Comparison of ENCODE assay signal across 16 cellular contexts in the genomic region with DNA sequence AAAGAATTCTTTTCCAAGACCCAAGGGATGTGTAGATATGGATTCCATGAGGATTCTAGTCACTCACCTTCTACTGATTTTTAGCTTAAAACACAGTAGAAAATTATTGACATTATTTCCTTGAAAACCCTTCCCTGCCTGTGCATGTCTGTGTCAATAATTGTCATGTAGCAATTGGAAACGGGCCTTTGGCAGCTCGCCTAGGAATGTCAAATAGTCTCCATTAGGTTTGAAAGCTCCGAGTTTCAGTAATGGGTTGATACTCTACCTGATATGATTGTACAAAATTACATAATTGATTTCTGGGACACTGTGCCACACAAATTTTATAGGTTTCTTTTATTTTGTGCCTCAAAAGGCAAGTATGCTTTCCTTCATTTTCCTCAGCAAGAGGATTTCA.
DNase-seq lines count a peak whose midpoint lies in the region; ATAC-seq and TF ChIP-seq lines count a peak whose summit lies in the region.
"Had no signal": no experiment of that assay in that cellular context is flagged by ENCODE, and none has a peak within 500 bp of the region (broad histone marks: within the 10 kb centered on the region; RNA-seq: fewer than 3 reads in every experiment).

No MANE protein-coding gene starts in this region.

- DNase-seq in DMS79 (lab: John Stamatoyannopoulos, UW), result peak; percentile 13
- DNase-seq in NCI-H1930 (lab: John Stamatoyannopoulos, UW), result peak; percentile 30 to 79
- peak; percentile 44 for DNase-seq in NCI-H774 (lab: John Stamatoyannopoulos, UW)
- DNase-seq in mucosa of gallbladder (ENCODE audit: low spot score), result peak; percentile 55
- DNase-seq in NCI-H526 (lab: John Stamatoyannopoulos, UW), result no peak
- no peak for DNase-seq in natural killer cell
- no peak for DNase-seq in stimulated activated CD4-positive, alpha-beta T cell treated with anti-CD3 and anti-CD28 coated beads, Interleukin-12 subunit alpha, Interleukin-12 subunit beta, amount 100 ng/mL, for 4 hours
- DNase-seq: activated CD8-positive, alpha-beta T cell treated with anti-CD3 and anti-CD28 coated beads, Interleukin-2, amount 10 ng/mL, durations not matched to agents 7 days and 5 days; activated naive CD8-positive, alpha-beta T cell treated with anti-CD3 and anti-CD28 coated beads for 36 hours; DND-41; islet precursor cell; MG63; right cardiac atrium; RPMI8226; T-cell had no signal

- intact Hi-C loops in natural killer cell (cut with micrococcal nuclease), result no loop called here

- H3K27me3 Mint-ChIP-seq in natural killer cell (ENCODE audit: low read depth in 2 of 2), result no peaks in the 10 kb centered on the region
- H3K27me3 Mint-ChIP-seq: activated naive CD8-positive, alpha-beta T cell treated with anti-CD3 and anti-CD28 coated beads for 36 hours; T-cell had no signal

- H3K36me3 Mint-ChIP-seq in natural killer cell, result no peaks in the 10 kb centered on the region
- H3K36me3 Mint-ChIP-seq: activated naive CD8-positive, alpha-beta T cell treated with anti-CD3 and anti-CD28 coated beads for 36 hours; WTC11 had no signal

- no peak overlapping the region for H3K27ac Mint-ChIP-seq in natural killer cell
- H3K27ac Mint-ChIP-seq: activated CD8-positive, alpha-beta T cell treated with anti-CD3 and anti-CD28 coated beads, Interleukin-2, amount 10 ng/mL, durations not matched to agents 7 days and 5 days; activated naive CD8-positive, alpha-beta T cell treated with anti-CD3 and anti-CD28 coated beads for 36 hours; T-cell; WTC11 had no signal

- no peak for ATAC-seq in natural killer cell
- ATAC-seq: activated CD8-positive, alpha-beta T cell treated with anti-CD3 and anti-CD28 coated beads, Interleukin-2, amount 10 ng/mL, durations not matched to agents 7 days and 5 days; right cardiac atrium; T-cell; WTC11 had no signal

- no peak for TF ChIP-seq CTCF in natural killer cell (IDR thresholded peaks at IDR 0.05)

- H3K4me1 Mint-ChIP-seq in natural killer cell, result no peaks in the 10 kb centered on the region
- H3K4me1 Mint-ChIP-seq: activated naive CD8-positive, alpha-beta T cell treated with anti-CD3 and anti-CD28 coated beads for 36 hours had no signal

- H3K9me3 Mint-ChIP-seq in natural killer cell, result peaks cover 0 to 3% of the 10 kb centered on the region in 2 donors
- H3K9me3 Mint-ChIP-seq: activated naive CD8-positive, alpha-beta T cell treated with anti-CD3 and anti-CD28 coated beads for 36 hours had no signal

- H3K4me3 Mint-ChIP-seq in natural killer cell, result no peak overlapping the region
- H3K4me3 Mint-ChIP-seq: activated CD8-positive, alpha-beta T cell treated with anti-CD3 and anti-CD28 coated beads, Interleukin-2, amount 10 ng/mL, durations not matched to agents 7 days and 5 days; activated naive CD8-positive, alpha-beta T cell treated with anti-CD3 and anti-CD28 coated beads for 36 hours; T-cell; WTC11 had no signal

Comparison
In these comparisons a context has a peak if more than half of its experiments do, and no peak if none do; other contexts are left out.
1. DNase-seq: peak in DMS79 (single experiment), NCI-H1930 (2 of 2), NCI-H774 (single experiment) and mucosa of gallbladder (single experiment); none in NCI-H526 (0 of 2), natural killer cell (single experiment) and stimulated activated CD4-positive, alpha-beta T cell treated with anti-CD3 and anti-CD28 coated beads, Interleukin-12 subunit alpha, Interleukin-12 subunit beta, amount 100 ng/mL, for 4 hours (single experiment).